Comparison of ENCODE assay signal across 27 cellular contexts in the genomic region with DNA sequence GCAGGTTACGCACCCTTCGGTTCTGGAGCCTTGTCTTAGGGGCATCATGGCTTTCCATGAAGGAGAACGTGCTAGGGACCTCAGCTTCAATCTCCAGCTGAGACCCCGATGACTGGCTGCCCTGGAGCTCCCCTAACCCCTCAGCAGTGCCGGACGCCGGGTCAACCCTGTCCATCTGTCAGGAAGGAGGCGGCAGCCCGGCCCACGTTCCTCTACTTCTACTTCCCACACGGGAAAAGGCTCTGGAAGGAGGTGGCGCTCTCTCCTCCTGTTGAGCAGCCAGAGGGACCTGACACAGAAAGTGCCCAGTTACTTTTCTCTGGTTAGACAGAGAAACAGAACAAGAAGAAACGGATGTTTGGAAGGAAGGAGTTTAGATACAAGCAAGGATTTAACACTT.
"Had no signal": no experiment of that assay in that cellular context is flagged by ENCODE, and none has a peak within 500 bp of the region (broad histone marks: within the 10 kb centered on the region; RNA-seq: fewer than 3 reads in every experiment).

No MANE protein-coding gene starts in this region.

- H3K27me3 ChIP-seq: esophagus squamous epithelium, heart right ventricle, right atrium auricular region, stomach, thyroid gland had no signal

- DNase-seq: cortex of kidney; effector memory CD8-positive, alpha-beta T cell; erythroblast; esophagus squamous epithelium; foreskin melanocyte; glutamatergic neuron; heart right ventricle; hippocampal formation; immature natural killer cell; left ventricle myocardium superior; lower lobe of right lung; mucosa of descending colon; naive B cell; stimulated activated CD4-positive, alpha-beta T cell treated with anti-CD3 and anti-CD28 coated beads, Interleukin-12 subunit alpha, Interleukin-12 subunit beta, amount 100 ng/mL, for 4 hours; stimulated activated CD4-positive, alpha-beta T cell treated with anti-CD3 and anti-CD28 coated beads, Interleukin-1b, Interleukin-23, amount 100 ng/mL, for 48 hours; stimulated activated CD4-positive, alpha-beta T cell treated with anti-CD3 and anti-CD28 coated beads, Interleukin-4, amount 100 ng/mL, for 1 hour; stimulated activated CD8-positive, alpha-beta memory T cell treated with anti-CD3 and anti-CD28 coated beads, Interleukin-4, amount 100 ng/mL, for 48 hours; stimulated activated naive CD4-positive, alpha-beta T cell; stomach; thyroid gland; trophoblast cell had no signal

- H3K4me1 Mint-ChIP-seq: immature natural killer cell, naive B cell, neural crest cell had no signal

- ATAC-seq: effector memory CD8-positive, alpha-beta T cell; heart right ventricle; left ventricle myocardium superior; lower lobe of right lung; natural killer cell treated with Interleukin-12 subunit alpha and Interleukin-12 subunit beta and Interleukin-15 and Interleukin-18, amount 100 ng/mL, for 72 hours; sciatic nerve had no signal

- H3K4me3 ChIP-seq: esophagus squamous epithelium, heart right ventricle, lower lobe of right lung, mucosa of descending colon, prostate gland, right atrium auricular region, smooth muscle cell, stomach, thyroid gland had no signal

- H3K27me3 Mint-ChIP-seq: effector memory CD8-positive, alpha-beta T cell; naive B cell; natural killer cell treated with Interleukin-12 subunit alpha and Interleukin-12 subunit beta and Interleukin-15 and Interleukin-18, amount 100 ng/mL, for 72 hours had no signal

- H3K4me1 ChIP-seq: esophagus squamous epithelium, heart right ventricle, lower lobe of right lung, prostate gland, right atrium auricular region, stomach, thyroid gland had no signal

- H3K36me3 Mint-ChIP-seq: natural killer cell treated with Interleukin-12 subunit alpha and Interleukin-12 subunit beta and Interleukin-15 and Interleukin-18, amount 100 ng/mL, for 72 hours had no signal

- H3K4me3 Mint-ChIP-seq: effector memory CD8-positive, alpha-beta T cell; immature natural killer cell; naive B cell; natural killer cell treated with Interleukin-12 subunit alpha and Interleukin-12 subunit beta and Interleukin-15 and Interleukin-18, amount 100 ng/mL, for 72 hours; neural crest cell had no signal

- H3K4me2 ChIP-seq: smooth muscle cell had no signal

- H3K9me3 ChIP-seq: esophagus squamous epithelium, heart right ventricle, lower lobe of right lung, mucosa of descending colon, prostate gland, right atrium auricular region, thyroid gland had no signal

- H3K9me3 Mint-ChIP-seq: effector memory CD8-positive, alpha-beta T cell; immature natural killer cell; natural killer cell treated with Interleukin-12 subunit alpha and Interleukin-12 subunit beta and Interleukin-15 and Interleukin-18, amount 100 ng/mL, for 72 hours; neural crest cell had no signal

- H3K27ac ChIP-seq: esophagus squamous epithelium, heart right ventricle, lower lobe of right lung, prostate gland, right atrium auricular region, stomach, thyroid gland had no signal

- H3K27ac Mint-ChIP-seq: naive B cell; natural killer cell treated with Interleukin-12 subunit alpha and Interleukin-12 subunit beta and Interleukin-15 and Interleukin-18, amount 100 ng/mL, for 72 hours had no signal
